ENCODE assay signal across 15 cellular contexts in the genomic region with DNA sequence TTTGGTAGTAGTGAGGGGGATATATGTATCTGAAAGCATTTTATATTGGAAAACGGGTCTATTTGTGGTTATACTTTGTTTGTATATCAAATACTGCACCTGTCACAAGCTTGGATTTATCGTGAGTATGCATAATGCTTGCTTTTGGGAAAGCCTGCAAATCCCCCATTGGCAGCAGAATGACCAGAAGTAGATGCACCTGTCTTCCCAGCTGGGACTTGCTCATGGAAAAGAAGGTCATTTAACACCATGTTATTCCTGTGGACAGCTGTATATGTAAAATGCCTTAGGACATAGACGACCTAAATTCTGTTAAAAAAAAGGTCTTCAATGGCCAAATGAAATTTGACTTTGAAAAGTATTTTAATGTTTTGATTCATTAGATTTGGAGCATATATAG.
"Had no signal": no experiment of that assay in that cellular context is flagged by ENCODE, and none has a peak within 500 bp of the region (broad histone marks: within the 10 kb centered on the region; RNA-seq: fewer than 3 reads in every experiment).

No MANE protein-coding gene starts in this region.

- H3K27ac ChIP-seq: brain microvascular endothelial cell, left ventricle myocardium inferior, skin epidermis, transverse colon had no signal

- ATAC-seq: natural killer cell had no signal

- H3K4me3 ChIP-seq: left ventricle myocardium inferior, skin epidermis, transverse colon had no signal

- H3K4me1 ChIP-seq: left ventricle myocardium inferior, transverse colon had no signal

- H3K27me3 ChIP-seq: brain microvascular endothelial cell, transverse colon had no signal

- DNase-seq: activated CD4-positive, alpha-beta T cell treated with anti-CD3 and anti-CD28 coated beads, Interleukin-2, amount 10 ng/mL, durations not matched to agents 7 days and 5 days; activated naive CD4-positive, alpha-beta T cell treated with Interleukin-2 at 50 U/mL for 16 hours; anterior cingulate cortex; brain microvascular endothelial cell; effector memory CD4-positive, alpha-beta T cell; foreskin fibroblast; glutamatergic neuron; left ventricle myocardium inferior; natural killer cell; stimulated activated CD4-positive, alpha-beta T cell treated with anti-CD3 and anti-CD28 coated beads, Interleukin-4, amount 100 ng/mL, for 4 hours; stimulated activated CD8-positive, alpha-beta memory T cell treated with anti-CD3 and anti-CD28 coated beads, Interleukin-4, amount 100 ng/mL, for 48 hours; stimulated activated naive CD4-positive, alpha-beta T cell treated with Interleukin-2 at 50 U/mL for 16 hours; T-helper 9 cell; transverse colon had no signal

- H3K36me3 ChIP-seq: brain microvascular endothelial cell, left ventricle myocardium inferior, transverse colon had no signal

- H3K9me3 ChIP-seq: left ventricle myocardium inferior, transverse colon had no signal
